Comparison of ENCODE assay signal across 8 cellular contexts in the genomic region with DNA sequence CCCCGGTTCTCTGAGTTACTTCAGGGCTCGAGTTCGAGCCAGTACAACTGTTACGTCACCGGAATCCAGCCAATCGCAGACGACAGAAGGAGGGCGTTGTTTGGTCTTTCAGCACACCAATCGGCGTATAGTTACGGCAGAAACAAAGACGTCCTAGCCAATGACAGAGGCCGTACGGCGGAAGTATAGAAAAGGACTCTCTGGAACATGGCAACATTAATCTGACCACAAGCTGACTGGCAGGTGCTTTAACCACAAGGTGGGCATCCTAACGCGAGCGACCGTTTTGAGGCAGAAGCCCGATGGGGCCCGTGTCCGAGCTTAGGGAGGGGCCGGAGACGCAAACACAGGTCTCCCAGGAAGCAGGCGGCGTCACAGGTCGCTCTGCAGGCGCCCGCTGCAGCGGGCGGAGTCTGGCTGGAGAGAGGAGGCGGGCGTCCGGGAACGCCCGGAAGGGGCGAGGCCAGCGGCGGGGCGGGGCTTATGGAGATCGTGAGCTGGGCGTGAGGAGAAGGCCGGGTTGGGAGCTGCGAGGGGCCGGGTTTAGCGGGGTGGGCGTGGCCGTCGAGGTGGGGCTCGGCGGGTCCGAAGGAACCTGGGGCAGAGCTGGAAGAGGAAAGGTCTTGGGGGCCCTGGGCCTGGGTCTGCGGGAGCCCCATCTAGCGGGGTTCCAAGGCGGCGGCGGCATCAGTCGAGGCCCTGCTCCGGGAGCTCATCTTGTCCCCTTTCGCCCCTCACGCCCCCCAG. TPM values are rescaled to one million over a fixed set of nuclear protein-coding genes. Genes with fewer than 3 reads are reported as not detected.
DNase-seq lines count a peak whose midpoint lies in the region; ATAC-seq and TF ChIP-seq lines count a peak whose summit lies in the region.

A gene with protein sequence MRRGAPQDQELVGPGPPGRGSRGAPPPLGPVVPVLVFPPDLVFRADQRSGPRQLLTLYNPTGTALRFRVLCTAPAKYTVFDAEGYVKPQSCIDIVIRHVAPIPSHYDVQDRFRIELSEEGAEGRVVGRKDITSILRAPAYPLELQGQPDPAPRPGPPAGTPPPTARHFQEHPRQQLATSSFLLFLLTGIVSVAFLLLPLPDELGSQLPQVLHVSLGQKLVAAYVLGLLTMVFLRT (plus strand): TSS at position 558 of the 747 bp plus-strand sequence. CDS start 252 bp downstream, outside the sequence.

- peak; percentile 98 for DNase-seq in DMS153 treated with DMSO at 0.1 percent for 48 hours (lab: John Stamatoyannopoulos, UW; ENCODE audit: unreplicated experiment)
- peak; percentile 100 for DNase-seq in Jurkat, Clone E6-1 (ENCODE audit: low read depth, low spot score)
- peak; percentile 98 to 99 for DNase-seq in PC-9
- peak; percentile 99 for DNase-seq in activated T-cell treated with anti-CD3 and anti-CD28 coated beads, Interleukin-2, amount 50 U/mL, for 1 hour
- DNase-seq in epithelial cell of prostate (ENCODE audit: low read depth, low spot score): peak; percentile 97
- peak; percentile 99 for DNase-seq in mucosa of descending colon
- peak; percentile 96 for DNase-seq in stimulated activated CD8-positive, alpha-beta memory T cell treated with anti-CD3 and anti-CD28 coated beads, Interleukin-4, amount 100 ng/mL, for 24 hours (ENCODE audit: low read depth)

- peak within 1 kb of the TSS; percentile 96 for H3K4me2 ChIP-seq in PC-9

- no peaks in the 10 kb centered on the region for H3K9me2 ChIP-seq in PC-9 (ENCODE audit: insufficient read depth)

- peak within 1 kb of the TSS; percentile 67 for H3K4me3 ChIP-seq in Jurkat, Clone E6-1 (ENCODE audit: low read length)
- H3K4me3 ChIP-seq in PC-9: peak within 1 kb of the TSS; percentile 74
- H3K4me3 ChIP-seq in mucosa of descending colon: peak within 1 kb of the TSS; percentile 31

- no peaks in the 10 kb centered on the region for H3K27me3 ChIP-seq in PC-9 (ENCODE audit: insufficient read depth, low read depth)

- H3F3A ChIP-seq in PC-9 (ENCODE audit: insufficient read depth, low read depth): peaks cover 15% of the 10 kb centered on the region; the same call in 1 of the 2 replicates

- no TSS peak for BruUV-seq in PC-9 (replicated peaks; lab: Mats Ljungman, UMichigan)

- H3K4me1 ChIP-seq in PC-9 (replicated peaks; ENCODE audit: insufficient read depth): peaks cover 5% of the 10 kb centered on the region
- no peaks in the 10 kb centered on the region for H3K4me1 ChIP-seq in mucosa of descending colon (ENCODE audit: low read depth)

- no peaks in the 10 kb centered on the region for H3K36me3 ChIP-seq in PC-9 (ENCODE audit: low read depth)
- no peaks in the 10 kb centered on the region for H3K36me3 ChIP-seq in mucosa of descending colon (ENCODE audit: low read depth)

- H3K79me2 ChIP-seq in PC-9 (ENCODE audit: low read depth): no peaks in the 10 kb centered on the region

- ATAC-seq in GM21619 (IDR thresholded peaks at IDR 0.05; ENCODE audit: unreplicated experiment) (peak; percentile 88), mucosa of descending colon (peak; percentile 97)

- intact Hi-C loops in PC-9 (cut with micrococcal nuclease; ENCODE audit: unreplicated experiment) (loop anchor here (1.0 to 2.0 kb wide), 2 partner anchors 26 to 61 kb away; a partner anchor contains a TSS), mucosa of descending colon (cut with DNase I, micrococcal nuclease) (no loop called here)

- POLR2A ChIA-PET in PC-9 (lab: Charles Lee; ENCODE audit: unreplicated experiment): interaction anchor here (0.5 to 1.6 kb wide), 20 partner anchors 21 to 640 kb away, joined by 3 to 23 read pairs (median 5); a partner anchor contains a TSS

- H3K27ac ChIP-seq in PC-9: peak within 1 kb of the TSS; percentile 60
- H3K27ac ChIP-seq in epithelial cell of prostate: peak within 1 kb of the TSS; percentile 77

- H2AFZ ChIP-seq in PC-9: peak within 1 kb of the TSS; percentile 86

- no peaks in the 10 kb centered on the region for H4K20me1 ChIP-seq in PC-9 (ENCODE audit: insufficient read depth)

- H3K9me3 ChIP-seq in PC-9 (ENCODE audit: insufficient read depth, low read depth): no peaks in the 10 kb centered on the region
- no peaks in the 10 kb centered on the region for H3K9me3 ChIP-seq in mucosa of descending colon

- CTCF ChIA-PET in PC-9 (lab: Charles Lee): interaction anchor here (0.6 to 1.7 kb wide), 6 partner anchors 21 to 190 kb away, joined by 3 to 12 read pairs (median 4); no protein-coding TSS in a partner anchor

- no peak for TF ChIP-seq CTCF in PC-9 (conservative IDR thresholded peaks at IDR 0.05)
- TF ChIP-seq CTCF in mucosa of descending colon (IDR thresholded peaks at IDR 0.05): no peak

RNA-seq across cellular contexts. Expression of the gene that starts here (rescaled TPM):
- 28.9 TPM for polyA plus RNA-seq in Jurkat, Clone E6-1 (2012; ENCODE audit: insufficient read depth, insufficient read length)
- total RNA-seq in PC-9 (2021) (38.1 and 38.8 TPM in 2 replicates), mucosa of descending colon (10 to 100 TPM; 11.9 to 17.2 (median 14.4) TPM)

Comparison
In these comparisons a context has a peak if more than half of its experiments do, and no peak if none do; other contexts are left out.
1. Peak in every context shown above with its lines: DNase-seq, ATAC-seq, H3K4me3 ChIP-seq and H3K27ac ChIP-seq.